ENCODE assay signal across 28 cellular contexts in genomic region chr6:92683769-92684168, GRCh38.
"Had no signal": no experiment of that assay in that cellular context is flagged by ENCODE, and none has a peak within 500 bp of the region (broad histone marks: within the 10 kb centered on the region; RNA-seq: fewer than 3 reads in every experiment).

No MANE protein-coding gene starts in this region.

- H3K36me3 ChIP-seq: neural progenitor cell, ovary, right lobe of liver, sigmoid colon, stomach, thoracic aorta, thyroid gland, tibial nerve, upper lobe of left lung, vagina had no signal

- FAIRE-seq: urothelium cell line had no signal

- H3K9ac ChIP-seq: neural progenitor cell, parathyroid adenoma had no signal

- H3K27ac Mint-ChIP-seq: naive thymus-derived CD4-positive, alpha-beta T cell; natural killer cell; nephron progenitor cell; neural progenitor cell; progenitor cell of endocrine pancreas; stimulated activated effector memory CD8-positive, alpha-beta T cell treated with anti-CD3 and anti-CD28 coated beads, Interleukin-12 subunit alpha, Interleukin-12 subunit beta, amount 100 ng/mL, for 72 hours; stimulated activated naive B cell treated with anti-CD40 and anti-IgM and Interleukin-4, amounts not matched to agents 10 μg/mL and 1 μg/mL and 100 μg/mL, for 72 hours; stimulated activated naive CD8-positive, alpha-beta T cell treated with anti-CD3 and anti-CD28 coated beads, Interleukin-15, Interleukin-2, amounts not matched to agents 100 ng/mL and 50 ng/mL, for 24 hours had no signal

- H3K27ac ChIP-seq: neural progenitor cell, ovary, parathyroid adenoma, psoas muscle, right lobe of liver, sigmoid colon, stomach, thoracic aorta, thyroid gland, tibial nerve, upper lobe of left lung, vagina had no signal

- H3K79me2 ChIP-seq: parathyroid adenoma had no signal

- H3K4me1 ChIP-seq: neural progenitor cell, parathyroid adenoma, psoas muscle, right lobe of liver, stomach, thyroid gland, tibial nerve, upper lobe of left lung, vagina had no signal

- ATAC-seq: naive thymus-derived CD4-positive, alpha-beta T cell; natural killer cell; psoas muscle; right cardiac atrium; right lobe of liver; stimulated activated effector memory CD8-positive, alpha-beta T cell treated with anti-CD3 and anti-CD28 coated beads, Interleukin-12 subunit alpha, Interleukin-12 subunit beta, amount 100 ng/mL, for 72 hours; stimulated activated naive B cell treated with anti-CD40 and anti-IgM and Interleukin-4, amounts not matched to agents 10 μg/mL and 1 μg/mL and 100 μg/mL, for 72 hours had no signal

- H3K4me3 Mint-ChIP-seq: naive thymus-derived CD4-positive, alpha-beta T cell; natural killer cell; nephron progenitor cell; neural progenitor cell; stimulated activated effector memory CD8-positive, alpha-beta T cell treated with anti-CD3 and anti-CD28 coated beads, Interleukin-12 subunit alpha, Interleukin-12 subunit beta, amount 100 ng/mL, for 72 hours; stimulated activated naive B cell treated with anti-CD40 and anti-IgM and Interleukin-4, amounts not matched to agents 10 μg/mL and 1 μg/mL and 100 μg/mL, for 72 hours; stimulated activated naive CD8-positive, alpha-beta T cell treated with anti-CD3 and anti-CD28 coated beads, Interleukin-15, Interleukin-2, amounts not matched to agents 100 ng/mL and 50 ng/mL, for 24 hours had no signal

- H3K4me1 Mint-ChIP-seq: naive thymus-derived CD4-positive, alpha-beta T cell; natural killer cell; nephron progenitor cell; neural progenitor cell; stimulated activated effector memory CD8-positive, alpha-beta T cell treated with anti-CD3 and anti-CD28 coated beads, Interleukin-12 subunit alpha, Interleukin-12 subunit beta, amount 100 ng/mL, for 72 hours had no signal

- DNase-seq: naive thymus-derived CD4-positive, alpha-beta T cell; natural killer cell; nephron progenitor cell; occipital lobe; ovary; posterior cingulate gyrus; psoas muscle; right cardiac atrium; right lobe of liver; sigmoid colon; stimulated activated CD4-positive, alpha-beta T cell treated with anti-CD3 and anti-CD28 coated beads, Interleukin-15, amount 100 ng/mL, for 24 hours; stimulated activated CD4-positive, alpha-beta T cell treated with anti-CD3 and anti-CD28 coated beads, Interleukin-2, amount 100 ng/mL, for 24 hours; stimulated activated CD4-positive, alpha-beta T cell treated with anti-CD3 and anti-CD28 coated beads, Interleukin-2, amount 100 ng/mL, for 48 hours; stimulated activated CD4-positive, alpha-beta T cell treated with anti-CD3 and anti-CD28 coated beads, Interleukin-4, amount 100 ng/mL, for 24 hours; stimulated activated naive B cell treated with anti-CD40 and anti-IgM and Interleukin-4, amounts not matched to agents 10 μg/mL and 1 μg/mL and 100 μg/mL, for 72 hours; stimulated activated naive CD4-positive, alpha-beta T cell treated with Interleukin-2 at 50 U/mL for 16 hours; stomach; thyroid gland; upper lobe of left lung had no signal

- H3K4me3 ChIP-seq: neural progenitor cell, ovary, psoas muscle, right lobe of liver, sigmoid colon, stomach, thoracic aorta, thyroid gland, tibial nerve, upper lobe of left lung, vagina had no signal

- H3K9me3 Mint-ChIP-seq: nephron progenitor cell; neural progenitor cell; stimulated activated naive CD8-positive, alpha-beta T cell treated with anti-CD3 and anti-CD28 coated beads, Interleukin-15, Interleukin-2, amounts not matched to agents 100 ng/mL and 50 ng/mL, for 24 hours had no signal

- H3K9me3 ChIP-seq: ovary, psoas muscle, right lobe of liver, sigmoid colon, stomach, thoracic aorta, thyroid gland, tibial nerve, upper lobe of left lung, vagina had no signal

- H3K4me2 ChIP-seq: neural progenitor cell had no signal

- H3K36me3 Mint-ChIP-seq: naive thymus-derived CD4-positive, alpha-beta T cell; natural killer cell; neural progenitor cell; stimulated activated effector memory CD8-positive, alpha-beta T cell treated with anti-CD3 and anti-CD28 coated beads, Interleukin-12 subunit alpha, Interleukin-12 subunit beta, amount 100 ng/mL, for 72 hours; stimulated activated naive B cell treated with anti-CD40 and anti-IgM and Interleukin-4, amounts not matched to agents 10 μg/mL and 1 μg/mL and 100 μg/mL, for 72 hours had no signal

- H2AFZ ChIP-seq: neural progenitor cell, parathyroid adenoma had no signal

- H3K27me3 Mint-ChIP-seq: naive thymus-derived CD4-positive, alpha-beta T cell; progenitor cell of endocrine pancreas; stimulated activated naive B cell treated with anti-CD40 and anti-IgM and Interleukin-4, amounts not matched to agents 10 μg/mL and 1 μg/mL and 100 μg/mL, for 72 hours; stimulated activated naive CD8-positive, alpha-beta T cell treated with anti-CD3 and anti-CD28 coated beads, Interleukin-15, Interleukin-2, amounts not matched to agents 100 ng/mL and 50 ng/mL, for 24 hours had no signal

- H3K27me3 ChIP-seq: neural progenitor cell, ovary, right lobe of liver, sigmoid colon, stomach, thyroid gland, tibial nerve, upper lobe of left lung, vagina had no signal
